ENCODE assay signal across 34 cellular contexts in genomic region chr3:148477375-148477774, GRCh38.
"Had no signal": no experiment of that assay in that cellular context is flagged by ENCODE, and none has a peak within 500 bp of the region (broad histone marks: within the 10 kb centered on the region; RNA-seq: fewer than 3 reads in every experiment).

No MANE protein-coding gene starts in this region.

- H3K27me3 ChIP-seq: adrenal gland, ascending aorta, body of pancreas, brain microvascular endothelial cell, breast epithelium, cardiac muscle cell had no signal

- DNase-seq: activated effector memory CD4-positive, alpha-beta T cell treated with anti-CD3 and anti-CD28 coated beads, Interleukin-2, amount 50 U/mL, for 16 hours; activated effector memory CD4-positive, alpha-beta T cell treated with Interleukin-2 at 50 U/mL for 16 hours; activated gamma-delta T cell; activated gamma-delta T cell treated with Interleukin-2 at 50 U/mL for 16 hours; activated naive CD4-positive, alpha-beta T cell; activated naive CD4-positive, alpha-beta T cell treated with anti-CD3 and anti-CD28 coated beads for 36 hours; activated naive CD4-positive, alpha-beta T cell treated with anti-CD3 and anti-CD28 coated beads, Interleukin-2, amount 10 ng/mL, durations not matched to agents 7 days and 5 days; activated naive CD4-positive, alpha-beta T cell treated with anti-CD3 and anti-CD28 coated beads, Interleukin-2, amount 50 U/mL, for 16 hours; activated naive CD4-positive, alpha-beta T cell treated with Interleukin-2 at 50 U/mL for 16 hours; activated naive CD8-positive, alpha-beta T cell treated with anti-CD3 and anti-CD28 coated beads for 36 hours; activated naive CD8-positive, alpha-beta T cell treated with anti-CD3 and anti-CD28 coated beads, Interleukin-2, amount 10 ng/mL, durations not matched to agents 7 days and 5 days; activated naive CD8-positive, alpha-beta T cell treated with anti-CD3 and anti-CD28 coated beads, Interleukin-2, amount 50 U/mL, for 24 hours; activated T-cell treated with anti-CD3 and anti-CD28 coated beads, Interleukin-2, amount 50 U/mL, for 1 hour; activated T-cell treated with anti-CD3 and anti-CD28 coated beads, Interleukin-2, amount 50 U/mL, for 24 hours; activated T-cell treated with anti-CD3 and anti-CD28 coated beads, Interleukin-2, amount 50 U/mL, for 4 hours; activated T-cell treated with anti-CD3 and anti-CD28 coated beads, Interleukin-2, amount 50 U/mL, for 48 hours; activated T-cell treated with anti-CD3 and anti-CD28 coated beads, Interleukin-2, amount 50 U/mL, for 72 hours; adrenal gland; amniotic stem cell; amygdala; anterior cingulate cortex; aorta; body of pancreas; brain microvascular endothelial cell; caudate nucleus; central memory CD4-positive, alpha-beta T cell; cerebellar nuclear complex had no signal

- H3K27ac ChIP-seq: adrenal gland, ascending aorta, body of pancreas, brain microvascular endothelial cell, breast epithelium, cardiac muscle cell had no signal

- H3K4me1 ChIP-seq: adrenal gland, ascending aorta, body of pancreas, breast epithelium had no signal

- H3K4me3 ChIP-seq: adrenal gland, ascending aorta, body of pancreas, breast epithelium, cardiac muscle cell had no signal

- FAIRE-seq: astrocyte, bronchial epithelial cell had no signal

- H3K9me3 ChIP-seq: adrenal gland, ascending aorta, body of pancreas, breast epithelium had no signal

- ATAC-seq: activated naive CD4-positive, alpha-beta T cell treated with anti-CD3 and anti-CD28 coated beads, Interleukin-2, amount 50 U/mL, for 72 hours; activated naive CD8-positive, alpha-beta T cell treated with anti-CD3 and anti-CD28 coated beads, Interleukin-2, amount 50 U/mL, for 24 hours; activated T-cell treated with anti-CD3 and anti-CD28 coated beads, Interleukin-2, amount 50 U/mL, for 4 hours; activated T-cell treated with anti-CD3 and anti-CD28 coated beads, Interleukin-2, amount 50 U/mL, for 72 hours; activated T-helper 17 cell treated with anti-CD3 and anti-CD28 coated beads, Interleukin-2, amount 50 U/mL, for 72 hours; body of pancreas had no signal

- H3K36me3 ChIP-seq: adrenal gland, ascending aorta, brain microvascular endothelial cell, breast epithelium, cardiac muscle cell had no signal
